11 cellular contexts compared by ENCODE assay signal in genomic region chr13:40651866-40652587, GRCh38. TPM values are rescaled to one million over a fixed set of nuclear protein-coding genes. Genes with fewer than 3 reads are reported as not detected.
DNase-seq lines count a peak whose midpoint lies in the region; ATAC-seq and TF ChIP-seq lines count a peak whose summit lies in the region.
"Had no signal": no experiment of that assay in that cellular context is flagged by ENCODE, and none has a peak within 500 bp of the region (broad histone marks: within the 10 kb centered on the region; RNA-seq: fewer than 3 reads in every experiment).

No MANE protein-coding gene starts in this region.

- H3K9me3 ChIP-seq in thyroid gland, result no peaks in the 10 kb centered on the region
- no peaks in the 10 kb centered on the region for H3K9me3 ChIP-seq in body of pancreas

- H3K27me3 ChIP-seq in thyroid gland (no peaks in the 10 kb centered on the region), body of pancreas (no peaks in the 10 kb centered on the region)

- H3K4me1 ChIP-seq in thyroid gland (peaks cover 68 to 74% of the 10 kb centered on the region in 2 donors), body of pancreas (peaks cover 59% of the 10 kb centered on the region)

- H3K36me3 ChIP-seq in thyroid gland, result no peaks in the 10 kb centered on the region
- no peaks in the 10 kb centered on the region for H3K36me3 ChIP-seq in body of pancreas (replicated peaks in 1 of 2; ENCODE audit: insufficient read depth in 1 of 2, low read depth in 2 of 2)

- no peak for TF ChIP-seq POLR2A in thyroid gland (IDR thresholded peaks at IDR 0.05)
- no peak for TF ChIP-seq POLR2A in body of pancreas (IDR thresholded peaks at IDR 0.05)

- H3K27ac ChIP-seq in thyroid gland (no peak overlapping the region), body of pancreas (no peak overlapping the region)
- H3K27ac ChIP-seq: epithelial cell of prostate had no signal

- intact Hi-C loops in thyroid gland (cut with DNase I), result no loop called here
- intact Hi-C loops in body of pancreas (cut with DNase I), result no loop called here

- WGBS in thyroid gland, 2 donors, result 88 to 89% methylated on average over 14 of the region's 14 CpGs
- WGBS in body of pancreas, 2 donors, result 85 to 86% methylated on average over 13 to 14 of the region's 14 CpGs

- TF ChIP-seq CTCF in thyroid gland (IDR thresholded peaks at IDR 0.05) (no peak), body of pancreas (IDR thresholded peaks at IDR 0.05) (no peak)

- ATAC-seq in GM18517 (IDR thresholded peaks at IDR 0.05; ENCODE audit: unreplicated experiment), result peak; percentile 42
- ATAC-seq in GM21528 (IDR thresholded peaks at IDR 0.05; ENCODE audit: low FRiP score, unreplicated experiment), result peak; percentile 47
- peak; percentile 19 for ATAC-seq in HG03565 (IDR thresholded peaks at IDR 0.05; ENCODE audit: unreplicated experiment)
- peak; percentile 87 for ATAC-seq in left lobe of liver
- no peak for ATAC-seq in body of pancreas

- DNase-seq in left lobe of liver (ENCODE audit: low spot score) (peak; percentile 66), thyroid gland (no peak), NCI-H128 (lab: John Stamatoyannopoulos, UW; ENCODE audit: unreplicated experiment) (no peak), body of pancreas (no peak)
- DNase-seq: midbrain; NCI-H2081 treated with DMSO at 0.1 percent for 48 hours; stimulated activated CD4-positive, alpha-beta T cell treated with anti-CD3 and anti-CD28 coated beads, Interleukin-12 subunit alpha, Interleukin-12 subunit beta, amount 100 ng/mL, for 4 hours had no signal

- H3K4me3 ChIP-seq in thyroid gland (replicated peaks in 1 of 3) (no peak overlapping the region), body of pancreas (no peak overlapping the region)

RNA-seq across cellular contexts. Expression of gene FOXO1, which starts 14.4 kb away (rescaled TPM):
- total RNA-seq in left lobe of liver (13.3 TPM), thyroid gland (10 to 100 TPM; 65.2 to 92.9 (median 70.0) TPM), body of pancreas (10 to 100 TPM; 24.1 to 51.1 TPM)
